ENCODE assay signal across 1 cellular context in the genomic region with DNA sequence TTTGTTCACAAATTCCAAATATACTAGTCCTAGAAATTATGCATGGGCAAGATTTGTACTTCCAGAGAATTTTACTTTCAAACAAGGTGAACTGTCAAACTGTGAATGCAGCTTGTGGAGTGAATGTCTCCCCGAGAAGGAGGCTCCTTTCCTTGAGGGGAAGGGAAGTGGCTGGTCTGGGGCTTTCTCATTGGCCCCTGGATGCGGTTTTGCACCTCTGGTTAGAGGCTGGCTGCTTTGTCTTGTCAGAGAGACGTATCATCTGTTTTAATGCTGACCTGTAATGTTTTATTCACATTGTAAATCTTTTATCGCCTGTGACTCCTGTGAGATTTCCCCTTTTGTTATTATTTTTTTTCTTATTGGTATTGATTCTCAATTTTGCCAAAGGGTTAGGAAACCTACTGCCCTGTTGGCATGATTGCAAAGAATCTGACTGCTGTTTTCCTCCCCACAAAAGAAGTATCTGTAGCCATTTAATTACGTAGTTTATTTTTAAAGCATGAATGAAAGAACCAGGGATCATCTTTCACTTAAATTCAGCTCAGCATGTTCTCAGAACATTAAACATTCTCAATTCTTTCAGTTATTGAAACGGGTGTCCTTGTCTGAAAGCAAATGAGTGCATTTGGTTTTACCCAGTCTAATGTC.
TF ChIP-seq lines count a peak whose summit lies in the region.

No MANE protein-coding gene starts in this region.

TF ChIP-seq in GM23338, 12 proteins besides CTCF, POLR2A, EP300 and RAD21 (continued from another document):
- TF ChIP-seq, protein P1, sequence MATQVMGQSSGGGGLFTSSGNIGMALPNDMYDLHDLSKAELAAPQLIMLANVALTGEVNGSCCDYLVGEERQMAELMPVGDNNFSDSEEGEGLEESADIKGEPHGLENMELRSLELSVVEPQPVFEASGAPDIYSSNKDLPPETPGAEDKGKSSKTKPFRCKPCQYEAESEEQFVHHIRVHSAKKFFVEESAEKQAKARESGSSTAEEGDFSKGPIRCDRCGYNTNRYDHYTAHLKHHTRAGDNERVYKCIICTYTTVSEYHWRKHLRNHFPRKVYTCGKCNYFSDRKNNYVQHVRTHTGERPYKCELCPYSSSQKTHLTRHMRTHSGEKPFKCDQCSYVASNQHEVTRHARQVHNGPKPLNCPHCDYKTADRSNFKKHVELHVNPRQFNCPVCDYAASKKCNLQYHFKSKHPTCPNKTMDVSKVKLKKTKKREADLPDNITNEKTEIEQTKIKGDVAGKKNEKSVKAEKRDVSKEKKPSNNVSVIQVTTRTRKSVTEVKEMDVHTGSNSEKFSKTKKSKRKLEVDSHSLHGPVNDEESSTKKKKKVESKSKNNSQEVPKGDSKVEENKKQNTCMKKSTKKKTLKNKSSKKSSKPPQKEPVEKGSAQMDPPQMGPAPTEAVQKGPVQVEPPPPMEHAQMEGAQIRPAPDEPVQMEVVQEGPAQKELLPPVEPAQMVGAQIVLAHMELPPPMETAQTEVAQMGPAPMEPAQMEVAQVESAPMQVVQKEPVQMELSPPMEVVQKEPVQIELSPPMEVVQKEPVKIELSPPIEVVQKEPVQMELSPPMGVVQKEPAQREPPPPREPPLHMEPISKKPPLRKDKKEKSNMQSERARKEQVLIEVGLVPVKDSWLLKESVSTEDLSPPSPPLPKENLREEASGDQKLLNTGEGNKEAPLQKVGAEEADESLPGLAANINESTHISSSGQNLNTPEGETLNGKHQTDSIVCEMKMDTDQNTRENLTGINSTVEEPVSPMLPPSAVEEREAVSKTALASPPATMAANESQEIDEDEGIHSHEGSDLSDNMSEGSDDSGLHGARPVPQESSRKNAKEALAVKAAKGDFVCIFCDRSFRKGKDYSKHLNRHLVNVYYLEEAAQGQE (IDR thresholded peaks at IDR 0.05; ENCODE audit: unreplicated experiment), result no peak
- TF ChIP-seq EZH2 (IDR thresholded peaks at IDR 0.05; ENCODE audit: low read depth, unreplicated experiment), result no peak
- no peak for TF ChIP-seq ZNF114 (CRISPR knock-in tag; IDR thresholded peaks at IDR 0.05)
- no peak for TF ChIP-seq STAT1 (IDR thresholded peaks at IDR 0.05; ENCODE audit: unreplicated experiment)
TF ChIP-seq in GM23338: peak in this region for 0.
